Comparison of ENCODE assay signal across 8 cellular contexts in genomic region chr5:168268949-168269943, GRCh38. TPM values are rescaled to one million over a fixed set of nuclear protein-coding genes. Genes with fewer than 3 reads are reported as not detected.
DNase-seq lines count a peak whose midpoint lies in the region; ATAC-seq and TF ChIP-seq lines count a peak whose summit lies in the region.

No MANE protein-coding gene starts in this region.

- no peak overlapping the region for H3K9ac ChIP-seq in OCI-LY1 (ENCODE audit: low read length)

- ATAC-seq in GM21529 (IDR thresholded peaks at IDR 0.05; ENCODE audit: unreplicated experiment) = peak; percentile 95

- peak; percentile 88 for TF ChIP-seq CTCF in OCI-LY1 (IDR thresholded peaks at IDR 0.05; ENCODE audit: low read length)
- TF ChIP-seq CTCF in esophagus squamous epithelium (IDR thresholded peaks at IDR 0.05) = peak; percentile 80 to 97 (median 90)

- H2AFZ ChIP-seq in OCI-LY1 (ENCODE audit: low read length) = no peak overlapping the region

- no peaks in the 10 kb centered on the region for H3F3A ChIP-seq in OCI-LY1 (ENCODE audit: insufficient read depth, low read length)

- WGBS in esophagus squamous epithelium, 2 donors = 3 to 8% methylated on average over 17 to 19 of the region's 30 CpGs

- DNase-seq in DMS114 treated with DMSO at 0.1 percent for 48 hours (lab: John Stamatoyannopoulos, UW; ENCODE audit: unreplicated experiment) (peak; percentile 77), HuH-7 (ENCODE audit: low spot score) (peak; percentile 89), activated T-cell treated with anti-CD3 and anti-CD28 coated beads for 48 hours (ENCODE audit: low read depth) (peak; percentile 67), esophagus squamous epithelium (lab: John Stamatoyannopoulos, UW) (no peak), myocyte (ENCODE audit: low read depth) (peak; percentile 94)
- DNase-seq in stimulated activated CD8-positive, alpha-beta memory T cell treated with anti-CD3 and anti-CD28 coated beads, Interleukin-7, amount 100 ng/mL, for 1 hour (ENCODE audit: low read depth in 2 of 2) = peak; percentile 19 to 30

- no peak for TF ChIP-seq POLR2A in esophagus squamous epithelium (IDR thresholded peaks at IDR 0.05)

- no peaks in the 10 kb centered on the region for H3K79me2 ChIP-seq in OCI-LY1 (ENCODE audit: insufficient read depth, low read length)

- peaks cover 3% of the 10 kb centered on the region for H3K4me1 ChIP-seq in OCI-LY1 (ENCODE audit: insufficient read depth, low read length, severe bottlenecking)
- peaks cover 6 to 19% (median 14%) of the 10 kb centered on the region in 3 donors for H3K4me1 ChIP-seq in esophagus squamous epithelium

- no peak overlapping the region; the same call in 1 of the 2 replicates for H3K4me2 ChIP-seq in OCI-LY1 (ENCODE audit: low read length)

- no peaks in the 10 kb centered on the region for H3K9me2 ChIP-seq in OCI-LY1 (ENCODE audit: low read depth, low read length)

- H4K20me1 ChIP-seq in OCI-LY1 (ENCODE audit: insufficient read depth, low read length) = no peaks in the 10 kb centered on the region

- intact Hi-C loops in esophagus squamous epithelium (cut with DNase I) = no loop called here

- no peaks in the 10 kb centered on the region for H3K27me3 ChIP-seq in OCI-LY1 (ENCODE audit: insufficient read depth, low read length)
- no peaks in the 10 kb centered on the region for H3K27me3 ChIP-seq in esophagus squamous epithelium

- H3K9me3 ChIP-seq in OCI-LY1 (ENCODE audit: low read length) (no peaks in the 10 kb centered on the region), esophagus squamous epithelium (no peaks in the 10 kb centered on the region)

- H3K36me3 ChIP-seq in OCI-LY1 (ENCODE audit: insufficient read depth, low read length) = no peaks in the 10 kb centered on the region
- H3K36me3 ChIP-seq in esophagus squamous epithelium = no peaks in the 10 kb centered on the region

- no peak overlapping the region for H3K4me3 ChIP-seq in OCI-LY1 (ENCODE audit: low read depth, low read length, poor library complexity, severe bottlenecking)
- peak overlapping the region; percentile 12 to 59 (median 35) for H3K4me3 ChIP-seq in esophagus squamous epithelium

- H3K27ac ChIP-seq in OCI-LY1 (ENCODE audit: low read depth, low read length, poor library complexity, severe bottlenecking) = no peak overlapping the region
- peak overlapping the region in 1 of 4 donors; percentile 22 for H3K27ac ChIP-seq in esophagus squamous epithelium

RNA-seq across cellular contexts. Expression of gene WWC1, which starts 22.2 kb away (rescaled TPM):
- total RNA-seq in esophagus squamous epithelium (10 to 100 TPM; 14.4 to 25.0 (median 16.1) TPM), myocyte (0.03 TPM in 1 of 2 replicates, not detected in the other)
- 0.48 TPM for polyA plus RNA-seq in myocyte (2012)

Comparison
In these comparisons a context has a peak if more than half of its experiments do, and no peak if none do; other contexts are left out.
1. RNA of gene WWC1, which starts 22.2 kb away (total RNA-seq): 14.4 to 25.0 TPM in esophagus squamous epithelium; 0.03 TPM in myocyte; every median in the first group is over 10 times any median in the second.